Comparison of ENCODE assay signal across 12 cellular contexts in genomic region chr5:139908749-139909148, GRCh38.
DNase-seq lines count a peak whose midpoint lies in the region; ATAC-seq and TF ChIP-seq lines count a peak whose summit lies in the region.
"Had no signal": no experiment of that assay in that cellular context is flagged by ENCODE, and none has a peak within 500 bp of the region (broad histone marks: within the 10 kb centered on the region; RNA-seq: fewer than 3 reads in every experiment).

No MANE protein-coding gene starts in this region.

- TF ChIP-seq EP300 in transverse colon (IDR thresholded peaks at IDR 0.05; ENCODE audit: low read depth) = no peak

- no peak for DNase-seq in Panc1 (ENCODE audit: low read depth, low spot score)
- peak; percentile 46 to 68 for DNase-seq in psoas muscle
- no peak for DNase-seq in amniotic stem cell (lab: John Stamatoyannopoulos, UW)
- DNase-seq in transverse colon = no peak
- DNase-seq: CD8-positive, alpha-beta T cell; PC-3 had no signal

- H3K4me3 ChIP-seq in HEK293 (ENCODE audit: low read depth, low read length) (no peak overlapping the region), Panc1 (ENCODE audit: low read depth in 2 of 2, low read length in 2 of 2) (no peak overlapping the region), psoas muscle (no peak overlapping the region), transverse colon (no peak overlapping the region)
- H3K4me3 ChIP-seq: breast epithelium, thoracic aorta had no signal

- no peak for TF ChIP-seq CTCF in HEK293 (tag by site-specific recombination; IDR thresholded peaks at IDR 0.05)
- TF ChIP-seq CTCF in Panc1 (IDR thresholded peaks at IDR 0.05) = no peak
- no peak for TF ChIP-seq CTCF in psoas muscle (IDR thresholded peaks at IDR 0.05)
- no peak for TF ChIP-seq CTCF in transverse colon (IDR thresholded peaks at IDR 0.05)

- TF ChIP-seq POLR2A in transverse colon (IDR thresholded peaks at IDR 0.05) = no peak

- intact Hi-C loops in Panc1 (cut with micrococcal nuclease; ENCODE audit: unreplicated experiment) = no loop called here
- intact Hi-C loops in psoas muscle (cut with DNase I) = loop anchor here (5.0 to 10.0 kb wide), 2 partner anchors 56 to 59 kb away; no protein-coding TSS in a partner anchor
- intact Hi-C loops in transverse colon (cut with DNase I; ENCODE audit: low total_unique reads) = no loop called here

- ATAC-seq in Panc1 (0 out of 2 replicates have a peak, but pooled peaks have one; percentile 20), esophagus mucosa (peak; percentile 34), psoas muscle (peak in 1 of 4 donors; percentile 24), GM18519 (IDR thresholded peaks at IDR 0.05; ENCODE audit: low FRiP score, unreplicated experiment) (no peak), GM21367 (IDR thresholded peaks at IDR 0.05; ENCODE audit: unreplicated experiment) (no peak)
- ATAC-seq: CD8-positive, alpha-beta T cell; PC-3 had no signal

- H3K9me3 ChIP-seq in HEK293 (ENCODE audit: control insufficient read depth, insufficient read depth, low read depth, low read length) = no peaks in the 10 kb centered on the region
- H3K9me3 ChIP-seq in Panc1 (ENCODE audit: control insufficient read depth, insufficient read depth, low read depth, low read length) = no peaks in the 10 kb centered on the region
- no peaks in the 10 kb centered on the region for H3K9me3 ChIP-seq in psoas muscle
- H3K9me3 ChIP-seq in transverse colon = no peaks in the 10 kb centered on the region
- H3K9me3 ChIP-seq: breast epithelium, thoracic aorta had no signal

- H3K4me1 ChIP-seq in HEK293 (ENCODE audit: control insufficient read depth, insufficient read depth, low read length) = peaks cover 5% of the 10 kb centered on the region; the same call in 1 of the 2 replicates
- peaks cover 10% of the 10 kb centered on the region for H3K4me1 ChIP-seq in Panc1 (ENCODE audit: control insufficient read depth, insufficient read depth, low read length)
- peaks cover 12% of the 10 kb centered on the region for H3K4me1 ChIP-seq in psoas muscle
- H3K4me1 ChIP-seq in transverse colon = peaks cover 10 to 17% (median 14%) of the 10 kb centered on the region in 4 donors
- H3K4me1 ChIP-seq: breast epithelium had no signal

- H3K27ac ChIP-seq in HEK293 (ENCODE audit: extremely low read depth, low read depth, low read length) (no peak overlapping the region), Panc1 (ENCODE audit: low read length) (no peak overlapping the region), psoas muscle (no peak overlapping the region), transverse colon (no peak overlapping the region)
- H3K27ac ChIP-seq: thoracic aorta had no signal

- WGBS in psoas muscle, 3 donors = 59 to 74% (median 64%) methylated on average over 2 of the region's 2 CpGs
- 64% methylated on average over 2 of the region's 2 CpGs; no CpG with 5 or more reads in 1 of the 2 donors for WGBS in transverse colon (ENCODE audit: low coverage in 1 of 2), 2 donors

- H3K27me3 ChIP-seq in Panc1 (ENCODE audit: control insufficient read depth, insufficient read depth, low read length) (no peaks in the 10 kb centered on the region), psoas muscle (ENCODE audit: insufficient read depth in 3 of 3, low read length in 2 of 3) (no peaks in the 10 kb centered on the region), transverse colon (peaks cover 29% of the 10 kb centered on the region)
- H3K27me3 ChIP-seq: breast epithelium had no signal

- CTCF ChIA-PET in HEK293 (lab: Yijun Ruan, JAX) (interaction anchor here (0.7 kb wide), 2 partner anchors 52 to 60 kb away, joined by 3 to 4 read pairs; no protein-coding TSS in a partner anchor), Panc1 (lab: Charles Lee) (no interaction called here)

- in situ Hi-C loops in Panc1 (cut with HindIII; ENCODE audit: low pct_unique_long_range_greater_than_20kb, low sequenced_read_pairs) = no loop called here
- in situ Hi-C loops in transverse colon (cut with MboI; ENCODE audit: low pct_ligation_motif_present in 1 of 4, low pct_unique_long_range_greater_than_20kb in 1 of 4, low sequenced_read_pairs in 3 of 4) = no loop called here

- BruUV-seq in Panc1 (replicated peaks; lab: Mats Ljungman, UMichigan) = TSS peak; percentile 30

- POLR2A ChIA-PET in HEK293 (lab: Yijun Ruan, JAX) = no interaction called here
- POLR2A ChIA-PET in Panc1 (lab: Charles Lee) = no interaction called here

- H3K36me3 ChIP-seq in HEK293 (ENCODE audit: control insufficient read depth in 2 of 2, insufficient read depth in 1 of 2, low read length in 2 of 2) (no peaks in the 10 kb centered on the region), Panc1 (ENCODE audit: control insufficient read depth, insufficient read depth, low read length) (no peaks in the 10 kb centered on the region), psoas muscle (ENCODE audit: insufficient read depth in 1 of 2, low read depth in 1 of 2) (no peaks in the 10 kb centered on the region), transverse colon (no peaks in the 10 kb centered on the region)
- H3K36me3 ChIP-seq: breast epithelium, thoracic aorta had no signal

TF ChIP-seq in HEK293, 187 proteins besides CTCF, POLR2A, EP300 and RAD21:
- no peak for TF ChIP-seq ZNF211 (tag by site-specific recombination; IDR thresholded peaks at IDR 0.05; ENCODE audit: low read depth)
- TF ChIP-seq ZNF341 (tag by site-specific recombination; IDR thresholded peaks at IDR 0.05; ENCODE audit: low read depth) = peak; percentile 18; the same call in 1 of the 2 replicates

Comparison
In these comparisons a context has a peak if more than half of its experiments do, and no peak if none do; other contexts are left out.
1. ATAC-seq: peak in Panc1 (single experiment) and esophagus mucosa (single experiment); none in GM18519 (single experiment) and GM21367 (single experiment).
2. DNase-seq: peak in psoas muscle (2 of 2); none in Panc1 (single experiment), amniotic stem cell (single experiment) and transverse colon (single experiment).
3. intact Hi-C loops: an anchor here in psoas muscle (5.0 to 10.0 kb wide); none called in Panc1 and transverse colon.